ENCODE assay signal across 6 cellular contexts in the genomic region with DNA sequence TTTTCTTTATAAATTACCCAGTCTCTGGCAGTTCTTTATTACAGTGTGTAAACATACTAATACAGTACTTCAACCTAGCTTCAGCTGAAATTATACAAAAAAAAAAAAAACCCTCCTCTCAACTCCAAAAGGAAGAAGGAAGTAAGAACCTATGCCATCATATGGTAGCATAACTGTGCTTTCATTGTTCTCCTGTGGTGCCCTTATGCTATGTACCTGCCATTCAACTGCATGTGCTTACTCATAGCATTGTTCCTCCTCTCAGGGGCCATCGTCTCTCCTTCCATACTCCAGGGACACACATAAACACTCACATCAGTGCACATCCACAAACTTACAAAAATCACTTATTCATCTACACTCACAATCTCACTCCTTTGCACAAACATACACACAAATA.
"Had no signal": no experiment of that assay in that cellular context is flagged by ENCODE, and none has a peak within 500 bp of the region (broad histone marks: within the 10 kb centered on the region; RNA-seq: fewer than 3 reads in every experiment).

No MANE protein-coding gene starts in this region.

- DNase-seq: GM23248, HCEC 1CT, IMR-90, KG1 had no signal

- H3K4me3 ChIP-seq: GM23248, K562 had no signal

- ATAC-seq: K562 had no signal

- H3K9ac ChIP-seq: GM23248 had no signal

- H3K27ac ChIP-seq: GM23248, HL-60 had no signal

- H2AFZ ChIP-seq: GM23248 had no signal
